ENCODE assay signal across 15 cellular contexts in the genomic region with DNA sequence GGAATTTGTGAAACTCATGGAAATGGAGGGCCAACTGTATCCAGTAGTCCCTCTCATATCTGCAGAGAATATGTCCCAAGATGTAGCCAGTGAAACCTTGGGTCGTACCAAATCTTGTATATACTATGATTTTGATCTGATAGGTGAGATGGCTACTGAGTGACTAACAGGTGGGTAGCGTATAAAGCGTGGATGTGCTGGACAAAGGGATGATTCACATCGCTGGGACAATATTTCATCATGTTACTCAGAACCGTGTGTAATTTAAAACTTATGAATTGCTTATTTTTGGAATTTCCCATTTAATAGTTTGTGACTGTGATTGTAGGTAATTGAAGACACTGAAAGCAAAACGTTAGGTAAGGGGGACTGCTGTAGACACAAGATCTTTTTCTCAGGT.
DNase-seq lines count a peak whose midpoint lies in the region; ATAC-seq and TF ChIP-seq lines count a peak whose summit lies in the region.
"Had no signal": no experiment of that assay in that cellular context is flagged by ENCODE, and none has a peak within 500 bp of the region (broad histone marks: within the 10 kb centered on the region; RNA-seq: fewer than 3 reads in every experiment).

No MANE protein-coding gene starts in this region.

- DNase-seq in GM23248 (peak; percentile 13), PC-3 (peak; percentile 81), mammary epithelial cell (peak; percentile 79), iris pigment epithelial cell (ENCODE audit: low read depth) (peak; percentile 61), natural killer cell (no peak), NCI-H2107 treated with DMSO at 0.1 percent for 48 hours (lab: John Stamatoyannopoulos, UW; ENCODE audit: unreplicated experiment) (no peak)
- DNase-seq in stimulated activated CD8-positive, alpha-beta memory T cell treated with anti-CD3 and anti-CD28 coated beads, Interleukin-4, amount 100 ng/mL, for 48 hours, result no peak
- DNase-seq: AML-193, DMS79 treated with DMSO at 0.1 percent for 48 hours, Karpas-422, MV-4-11, NCI-H1436, NCI-H2029 treated with DMSO at 0.1 percent for 48 hours, NCI-H510A treated with DMSO at 0.1 percent for 48 hours had no signal

- no peaks in the 10 kb centered on the region for H3K9me3 Mint-ChIP-seq in natural killer cell

- BruUV-seq in PC-3 (replicated peaks; lab: Mats Ljungman, UMichigan), result no TSS peak
- no TSS peak for BruUV-seq in mammary epithelial cell (replicated peaks; lab: Mats Ljungman, UMichigan)

- TF ChIP-seq CTCF in PC-3 (conservative IDR thresholded peaks at IDR 0.05; ENCODE audit: low read depth, low read length), result no peak
- no peak for TF ChIP-seq CTCF in mammary epithelial cell (conservative IDR thresholded peaks at IDR 0.05 in 1 of 2, IDR thresholded peaks at IDR 0.05 in 1 of 2; ENCODE audit: extremely low read depth in 1 of 2, insufficient read depth in 1 of 2, low read depth in 1 of 2, low read length in 2 of 2)
- no peak for TF ChIP-seq CTCF in natural killer cell (IDR thresholded peaks at IDR 0.05)

- H3K4me1 ChIP-seq in GM23248 (ENCODE audit: insufficient read depth) (no peaks in the 10 kb centered on the region), PC-3 (ENCODE audit: insufficient read depth, low read length) (peaks cover 11% of the 10 kb centered on the region), mammary epithelial cell (ENCODE audit: insufficient read depth, low read length) (no peaks in the 10 kb centered on the region)

- H2AFZ ChIP-seq in GM23248 (no peak overlapping the region), PC-3 (ENCODE audit: low read length) (no peak overlapping the region), mammary epithelial cell (ENCODE audit: low read depth, low read length) (no peak overlapping the region)

- no peak overlapping the region for H3K4me3 Mint-ChIP-seq in natural killer cell

- H3K27ac Mint-ChIP-seq in natural killer cell, result no peak overlapping the region

- in situ Hi-C loops in GM23248 (cut with MboI), result no loop called here
- in situ Hi-C loops in mammary epithelial cell (cut with MboI; ENCODE audit: low sequenced_read_pairs in 2 of 2), result no loop called here

- no peak overlapping the region for H3K9ac ChIP-seq in GM23248
- no peak overlapping the region for H3K9ac ChIP-seq in PC-3 (ENCODE audit: low read length)
- H3K9ac ChIP-seq in mammary epithelial cell (ENCODE audit: insufficient read depth, low read length), result no peak overlapping the region

- no peaks in the 10 kb centered on the region for H3K27me3 ChIP-seq in GM23248 (replicated peaks; ENCODE audit: insufficient read depth)
- H3K27me3 ChIP-seq in PC-3 (ENCODE audit: low read length), result no peaks in the 10 kb centered on the region
- no peaks in the 10 kb centered on the region for H3K27me3 ChIP-seq in mammary epithelial cell (ENCODE audit: insufficient read depth, low read length)

- dilution Hi-C loops in mammary epithelial cell (cut with HindIII; ENCODE audit: low sequenced_read_pairs), result no loop called here

- intact Hi-C loops in PC-3 (cut with micrococcal nuclease), result loop anchor here (1.0 kb wide), 1 partner anchor 38 kb away; no protein-coding TSS in a partner anchor
- intact Hi-C loops in mammary epithelial cell (cut with micrococcal nuclease), result no loop called here
- intact Hi-C loops in natural killer cell (cut with micrococcal nuclease), result no loop called here

- CTCF ChIA-PET in PC-3 (lab: Charles Lee), result no interaction called here
- CTCF ChIA-PET in mammary epithelial cell (lab: Charles Lee; ENCODE audit: low non-redundant PET), result no interaction called here

- WGBS in GM23248 (ENCODE audit: low coverage in 1 of 2, low lambda C conversion rate in 2 of 2, missing lambda C conversion rate in 2 of 2), 2 experiments, result 67 to 73% methylated on average over 6 of the region's 6 CpGs
- 56% methylated on average over 6 of the region's 6 CpGs for WGBS in mammary epithelial cell (ENCODE audit: low coverage, missing lambda C conversion rate)

- H3K36me3 ChIP-seq in GM23248 (ENCODE audit: low read depth) (no peaks in the 10 kb centered on the region), PC-3 (ENCODE audit: low read depth, low read length) (no peaks in the 10 kb centered on the region), mammary epithelial cell (ENCODE audit: insufficient read depth, low read length) (no peaks in the 10 kb centered on the region)

- no peaks in the 10 kb centered on the region for H3F3A ChIP-seq in GM23248 (ENCODE audit: insufficient read depth)
- no peaks in the 10 kb centered on the region for H3F3A ChIP-seq in PC-3 (ENCODE audit: low read length, unreplicated experiment)

- H3K79me2 ChIP-seq in GM23248 (ENCODE audit: insufficient read depth) (no peaks in the 10 kb centered on the region), PC-3 (ENCODE audit: low read length) (no peaks in the 10 kb centered on the region), mammary epithelial cell (ENCODE audit: insufficient read depth, low read length) (no peaks in the 10 kb centered on the region)

- ATAC-seq in PC-3 (peak; percentile 96), natural killer cell (no peak), GM21381 (IDR thresholded peaks at IDR 0.05; ENCODE audit: unreplicated experiment) (no peak)

- POLR2A ChIA-PET in PC-3 (lab: Charles Lee; ENCODE audit: unreplicated experiment), result no interaction called here

- no peaks in the 10 kb centered on the region for H4K20me1 ChIP-seq in GM23248 (ENCODE audit: insufficient read depth)
- H4K20me1 ChIP-seq in PC-3 (ENCODE audit: low read length), result no peaks in the 10 kb centered on the region
- no peaks in the 10 kb centered on the region for H4K20me1 ChIP-seq in mammary epithelial cell (ENCODE audit: insufficient read depth, low read length)

- H3K9me3 ChIP-seq in GM23248 (ENCODE audit: low read depth) (no peaks in the 10 kb centered on the region), PC-3 (ENCODE audit: low read length) (no peaks in the 10 kb centered on the region), mammary epithelial cell (replicated peaks; ENCODE audit: insufficient read depth, low read length) (no peaks in the 10 kb centered on the region)

- H3K4me3 ChIP-seq in GM23248 (no peak overlapping the region), PC-3 (ENCODE audit: low read length) (no peak overlapping the region), mammary epithelial cell (replicated peaks in 1 of 3; ENCODE audit: insufficient read depth in 1 of 3, low read depth in 2 of 3, low read length in 3 of 3) (no peak overlapping the region)

- H3K27me3 Mint-ChIP-seq in natural killer cell (ENCODE audit: low read depth in 2 of 2), result no peaks in the 10 kb centered on the region

- peaks cover 4 to 5% of the 10 kb centered on the region in 2 donors for H3K4me1 Mint-ChIP-seq in natural killer cell

- H3K27ac ChIP-seq in GM23248, result no peak overlapping the region
- peak overlapping the region; percentile 46 for H3K27ac ChIP-seq in PC-3 (ENCODE audit: low read length)
- H3K27ac ChIP-seq in mammary epithelial cell (ENCODE audit: insufficient read depth, low read depth, low read length), result no peak overlapping the region

- H3K9me2 ChIP-seq in GM23248 (ENCODE audit: insufficient read depth), result no peaks in the 10 kb centered on the region
- H3K9me2 ChIP-seq in PC-3 (replicated peaks; ENCODE audit: low read length), result no peaks in the 10 kb centered on the region

- no peaks in the 10 kb centered on the region for H3K36me3 Mint-ChIP-seq in natural killer cell

- H3K4me2 ChIP-seq in GM23248 (ENCODE audit: unreplicated experiment), result no peak overlapping the region
- peak overlapping the region; percentile 48 for H3K4me2 ChIP-seq in PC-3 (ENCODE audit: low read length)
- no peak overlapping the region for H3K4me2 ChIP-seq in mammary epithelial cell (ENCODE audit: insufficient read depth, low read depth, low read length)

Comparison
In these comparisons a context has a peak if more than half of its experiments do, and no peak if none do; other contexts are left out.
1. DNase-seq: peak in GM23248 (single experiment), PC-3 (single experiment), mammary epithelial cell (single experiment) and iris pigment epithelial cell (single experiment); none in stimulated activated CD8-positive, alpha-beta memory T cell treated with anti-CD3 and anti-CD28 coated beads, Interleukin-4, amount 100 ng/mL, for 48 hours (single experiment), natural killer cell (single experiment) and NCI-H2107 treated with DMSO at 0.1 percent for 48 hours (single experiment).